ENCODE assay signal across 8 cellular contexts in the genomic region with DNA sequence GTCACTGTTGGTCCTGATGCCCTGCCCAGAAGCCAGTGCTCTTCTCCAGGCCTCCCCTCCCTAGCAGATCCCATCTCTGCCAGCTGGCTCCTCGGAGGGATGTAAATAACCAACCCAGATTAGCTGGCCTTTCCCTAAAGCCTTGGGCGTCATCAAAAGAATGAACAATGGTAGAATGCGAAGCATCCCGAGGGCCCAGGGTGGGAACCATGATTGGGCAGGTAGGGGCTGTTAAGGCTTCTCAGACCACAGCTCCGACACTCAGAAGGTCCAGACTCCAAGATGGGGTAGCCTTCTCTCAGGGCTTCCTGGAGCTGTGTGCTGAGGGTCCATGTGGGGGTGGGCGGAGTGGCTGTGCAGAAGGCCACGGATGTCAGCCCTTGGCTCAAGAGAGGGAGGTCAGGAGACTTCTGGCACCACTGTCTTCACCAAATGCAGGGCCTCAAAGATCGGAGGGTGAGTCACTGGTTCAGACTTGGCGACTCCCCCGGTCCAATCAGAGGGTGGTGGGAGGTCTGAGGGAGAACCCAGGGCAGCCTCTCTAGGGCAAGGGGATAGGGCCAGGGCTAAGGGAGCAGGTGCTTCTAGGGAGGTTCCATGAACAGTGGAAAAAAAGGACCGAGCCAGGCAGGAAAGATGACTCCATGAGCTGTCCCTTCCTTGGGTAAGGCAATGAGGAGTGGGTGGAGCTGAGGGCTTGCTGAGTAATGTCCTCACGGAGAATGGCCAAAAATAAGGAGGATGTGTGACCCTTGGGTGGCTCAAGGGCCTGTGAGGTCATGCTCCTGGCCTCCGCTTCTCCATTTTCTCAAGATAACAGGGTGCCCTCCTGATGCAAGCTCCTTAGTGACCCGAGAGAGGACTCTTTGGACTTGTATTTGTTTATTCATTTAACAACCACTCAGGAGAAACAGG. TPM values are rescaled to one million over a fixed set of nuclear protein-coding genes. Genes with fewer than 3 reads are reported as not detected.
A peak's percentile ranks its signal among the peaks of the same experiment; 100 is the strongest.
DNase-seq lines count a peak whose midpoint lies in the region; ATAC-seq and TF ChIP-seq lines count a peak whose summit lies in the region.

No MANE protein-coding gene starts in this region.

- no peak for TF ChIP-seq POLR2A in breast epithelium (IDR thresholded peaks at IDR 0.05)

- H3K4me1 ChIP-seq in breast epithelium (peaks cover 0 to 6% of the 10 kb centered on the region in 2 donors), mucosa of descending colon (ENCODE audit: low read depth) (no peaks in the 10 kb centered on the region)

- H3K36me3 ChIP-seq in breast epithelium (no peaks in the 10 kb centered on the region), mucosa of descending colon (ENCODE audit: low read depth) (no peaks in the 10 kb centered on the region)

- intact Hi-C loops in breast epithelium (cut with DNase I; ENCODE audit: low total_unique reads): no loop called here
- intact Hi-C loops in mucosa of descending colon (cut with DNase I, micrococcal nuclease): no loop called here

- H3K9me3 ChIP-seq in breast epithelium (no peaks in the 10 kb centered on the region), mucosa of descending colon (no peaks in the 10 kb centered on the region)

- DNase-seq in AG08396 (ENCODE audit: low spot score) (peak; percentile 45), HL-60 (ENCODE audit: low read depth in 1 of 2, low spot score in 1 of 2) (peak in 1 of 2 experiments; percentile 44), breast epithelium (ENCODE audit: low spot score in 2 of 2) (no peak), mucosa of descending colon (no peak), NCI-H1105 treated with DMSO at 0.1 percent for 48 hours (lab: John Stamatoyannopoulos, UW) (no peak), COLO829 (ENCODE audit: low spot score) (no peak), NAMALWA (ENCODE audit: low spot score) (no peak)

- no peak for TF ChIP-seq CTCF in HL-60 (IDR thresholded peaks at IDR 0.05; ENCODE audit: insufficient read depth, low read length)
- TF ChIP-seq CTCF in breast epithelium (IDR thresholded peaks at IDR 0.05): no peak
- no peak for TF ChIP-seq CTCF in mucosa of descending colon (IDR thresholded peaks at IDR 0.05)

- H3K27ac ChIP-seq in HL-60 (replicated peaks) (peak overlapping the region; percentile 44), breast epithelium (peak overlapping the region; percentile 69 to 86)

- ATAC-seq in mucosa of descending colon (peak; percentile 57), GM21360 (IDR thresholded peaks at IDR 0.05; ENCODE audit: unreplicated experiment) (no peak)

- H3K27me3 ChIP-seq in HL-60 (ENCODE audit: insufficient read depth, poor library complexity, severe bottlenecking) (no peaks in the 10 kb centered on the region), breast epithelium (no peaks in the 10 kb centered on the region)

- H3K4me3 ChIP-seq in HL-60 (replicated peaks; ENCODE audit: insufficient read depth, low read length) (no peak overlapping the region), breast epithelium (no peak overlapping the region), mucosa of descending colon (no peak overlapping the region)

RNA-seq across cellular contexts. Expression of a gene that starts 58.4 kb away (rescaled TPM):
- total RNA-seq in breast epithelium (1 to 10 TPM in 1 of 3 donors, not detected in 2; 3.6 TPM), mucosa of descending colon (100 to 1,000 TPM; 211 to 539 (median 356) TPM)

Comparison
In these comparisons a context has a peak if more than half of its experiments do, and no peak if none do; other contexts are left out.
1. RNA of a gene that starts 58.4 kb away (total RNA-seq): 211 to 539 TPM in mucosa of descending colon; 3.6 TPM in breast epithelium; every median in the first group is over 10 times any median in the second.